ENCODE assay signal across 20 cellular contexts in genomic region chr14:71515520-71515919, GRCh38.
DNase-seq lines count a peak whose midpoint lies in the region; ATAC-seq, FAIRE-seq and TF ChIP-seq lines count a peak whose summit lies in the region.
"Had no signal": no experiment of that assay in that cellular context is flagged by ENCODE, and none has a peak within 500 bp of the region (broad histone marks: within the 10 kb centered on the region; RNA-seq: fewer than 3 reads in every experiment).

No MANE protein-coding gene starts in this region.

- H4K20me1 ChIP-seq in IMR-90 (ENCODE audit: insufficient read depth, low read length) (no peaks in the 10 kb centered on the region; the same call in 1 of the 2 replicates), mammary epithelial cell (ENCODE audit: insufficient read depth, low read length) (no peaks in the 10 kb centered on the region)

- dilution Hi-C loops in IMR-90 (cut with HindIII; ENCODE audit: low sequenced_read_pairs, unreplicated experiment), result no loop called here
- dilution Hi-C loops in mammary epithelial cell (cut with HindIII; ENCODE audit: low sequenced_read_pairs), result no loop called here

- H3K79me2 ChIP-seq in mammary epithelial cell (ENCODE audit: insufficient read depth, low read length), result peaks cover 9% of the 10 kb centered on the region

- POLR2A ChIA-PET in A549 (lab: Yijun Ruan, JAX) (no interaction called here), IMR-90 (lab: Charles Lee; ENCODE audit: unreplicated experiment) (no interaction called here)

- H2BK15ac ChIP-seq in IMR-90 (ENCODE audit: low read depth, low read length), result no peak overlapping the region

- H2BK120ac ChIP-seq in IMR-90 (ENCODE audit: low read depth, low read length), result no peak overlapping the region

- H3K36me3 Mint-ChIP-seq in nephron progenitor cell (ENCODE audit: low read depth), result peaks cover 68% of the 10 kb centered on the region

- 87% methylated on average over 6 of the region's 6 CpGs for WGBS in A549 (ENCODE audit: missing lambda C conversion rate)
- WGBS in IMR-90 (ENCODE audit: extremely low coverage in 2 of 2, insufficient read length in 1 of 2), 2 experiments, result no CpG with 5 or more reads among the region's 6 CpGs
- 94% methylated on average over 6 of the region's 6 CpGs for WGBS in mammary epithelial cell (ENCODE audit: low coverage, missing lambda C conversion rate)

- H3K9me3 Mint-ChIP-seq in nephron progenitor cell, result peaks cover 12% of the 10 kb centered on the region

- TF ChIP-seq POLR2A in A549 (IDR thresholded peaks at IDR 0.05; ENCODE audit: low read length) (no peak), IMR-90 (IDR thresholded peaks at IDR 0.05; ENCODE audit: low read depth, low read length) (no peak)

- H3K36me3 ChIP-seq in IMR-90 (ENCODE audit: control insufficient read depth, insufficient read depth, low read length), result peaks cover 8% of the 10 kb centered on the region
- peaks cover 6% of the 10 kb centered on the region for H3K36me3 ChIP-seq in mammary epithelial cell (ENCODE audit: insufficient read depth, low read length)
- H3K36me3 ChIP-seq: HAP-1 had no signal

- peaks cover 4% of the 10 kb centered on the region; the same call in 1 of the 2 replicates for H3K9me1 ChIP-seq in IMR-90 (ENCODE audit: insufficient read depth, low read length)

- peak overlapping the region; percentile 93 for H3K27ac Mint-ChIP-seq in nephron progenitor cell
- H3K27ac Mint-ChIP-seq: B cell; CD4-positive, CD25-positive, alpha-beta regulatory T cell had no signal

- BruUV-seq in IMR-90 (replicated peaks; lab: Mats Ljungman, UMichigan), result no TSS peak
- BruUV-seq in mammary epithelial cell (replicated peaks; lab: Mats Ljungman, UMichigan), result no TSS peak

- no peak overlapping the region for H2AK9ac ChIP-seq in IMR-90 (replicated peaks; ENCODE audit: low read depth, low read length, poor library complexity)

- H4K8ac ChIP-seq in IMR-90 (ENCODE audit: low read depth in 2 of 2, low read length in 2 of 2), result no peak overlapping the region; a peak in 1 of 4 replicates

- H3K4me2 ChIP-seq in A549 (no peak overlapping the region), IMR-90 (ENCODE audit: low read depth, low read length) (no peak overlapping the region), mammary epithelial cell (ENCODE audit: insufficient read depth, low read depth, low read length) (no peak overlapping the region)
- H3K4me2 ChIP-seq: BLaER1 treated with 17β-estradiol and CSF1 and Interleukin-3, amounts not matched to agents 10 nM and 100 nM had no signal

- H3K27ac ChIP-seq in A549 (no peak overlapping the region), IMR-90 (ENCODE audit: insufficient read depth, low read length) (no peak overlapping the region), caudate nucleus (ENCODE audit: low read depth, low read length) (peak overlapping the region; percentile 8), mammary epithelial cell (ENCODE audit: insufficient read depth, low read depth, low read length) (no peak overlapping the region)
- H3K27ac ChIP-seq: BLaER1 treated with 17β-estradiol and CSF1 and Interleukin-3, amounts not matched to agents 10 nM and 100 nM; GM23248 had no signal

- H3K79me1 ChIP-seq in IMR-90 (ENCODE audit: low read depth in 1 of 2, low read length in 2 of 2), result peaks cover 24 to 35% of the 10 kb centered on the region in 2 experiments

- CTCF ChIA-PET in A549 (lab: Yijun Ruan, JAX), result no interaction called here
- CTCF ChIA-PET in IMR-90 (lab: Yijun Ruan, JAX), result no interaction called here
- CTCF ChIA-PET in mammary epithelial cell (lab: Charles Lee; ENCODE audit: low non-redundant PET), result no interaction called here

- H3K9ac ChIP-seq in IMR-90 (ENCODE audit: low read depth, low read length) (no peak overlapping the region), mammary epithelial cell (ENCODE audit: insufficient read depth, low read length) (no peak overlapping the region)
- H3K9ac ChIP-seq: BLaER1 treated with 17β-estradiol and CSF1 and Interleukin-3, amounts not matched to agents 10 nM and 100 nM; GM23248 had no signal

- no peak overlapping the region for H3K18ac ChIP-seq in IMR-90 (ENCODE audit: low read depth, low read length)

- peaks cover 2% of the 10 kb centered on the region for H3K27me3 Mint-ChIP-seq in nephron progenitor cell (ENCODE audit: low read depth, poor library complexity)
- H3K27me3 Mint-ChIP-seq: B cell; CD4-positive, CD25-positive, alpha-beta regulatory T cell; CD8-positive, alpha-beta memory T cell had no signal

- H3K27me3 ChIP-seq in IMR-90 (ENCODE audit: control insufficient read depth, insufficient read depth, low read length) (no peaks in the 10 kb centered on the region), mammary epithelial cell (ENCODE audit: insufficient read depth, low read length) (no peaks in the 10 kb centered on the region)
- H3K27me3 ChIP-seq: BLaER1 treated with 17β-estradiol and CSF1 and Interleukin-3, amounts not matched to agents 10 nM and 100 nM had no signal

- DNase-seq in A549 (ENCODE audit: low read depth in 1 of 2, low spot score in 1 of 2), result no peak
- DNase-seq in IMR-90, result no peak
- DNase-seq in caudate nucleus (lab: John Stamatoyannopoulos, UW), result peak in 5 of 61 donors; percentile 5 to 57 (median 15)
- DNase-seq in nephron progenitor cell, result no peak
- DNase-seq in occipital lobe (lab: John Stamatoyannopoulos, UW), result no peak
- DNase-seq in mammary epithelial cell, result no peak
- DNase-seq: 8988T; CD4-positive, CD25-positive, alpha-beta regulatory T cell; CD8-positive, alpha-beta memory T cell; COR-L47; DMS 273 treated with DMSO at 0.1 percent for 48 hours; DMS53; GDM1; GM23248; KBM-7 had no signal

- TF ChIP-seq CTCF in A549 (IDR thresholded peaks at IDR 0.05) (no peak), IMR-90 (conservative IDR thresholded peaks at IDR 0.05; ENCODE audit: low read depth, low read length) (no peak), nephron progenitor cell (IDR thresholded peaks at IDR 0.05) (no peak), mammary epithelial cell (conservative IDR thresholded peaks at IDR 0.05 in 1 of 2, IDR thresholded peaks at IDR 0.05 in 1 of 2; ENCODE audit: extremely low read depth in 1 of 2, insufficient read depth in 1 of 2, low read depth in 1 of 2, low read length in 2 of 2) (no peak)

- H3K4me1 Mint-ChIP-seq in nephron progenitor cell, result peaks cover 12% of the 10 kb centered on the region
- H3K4me1 Mint-ChIP-seq: B cell had no signal

- H2BK5ac ChIP-seq in IMR-90 (ENCODE audit: low read depth, low read length, poor library complexity, severe bottlenecking), result no peak overlapping the region

- H2BK20ac ChIP-seq in IMR-90 (ENCODE audit: low read depth, low read length), result no peak overlapping the region

- no peak overlapping the region for H3K4me3 Mint-ChIP-seq in nephron progenitor cell
- H3K4me3 Mint-ChIP-seq: B cell; CD4-positive, CD25-positive, alpha-beta regulatory T cell; CD8-positive, alpha-beta memory T cell had no signal

- no peak for TF ChIP-seq EP300 in A549 (IDR thresholded peaks at IDR 0.05)

- H3K4me1 ChIP-seq in A549, result no peaks in the 10 kb centered on the region
- no peaks in the 10 kb centered on the region for H3K4me1 ChIP-seq in IMR-90 (ENCODE audit: control insufficient read depth, insufficient read depth, low read length)
- H3K4me1 ChIP-seq in mammary epithelial cell (ENCODE audit: insufficient read depth, low read length), result no peaks in the 10 kb centered on the region

- in situ Hi-C loops in IMR-90 (cut with MboI; ENCODE audit: low sequenced_read_pairs), result no loop called here
- in situ Hi-C loops in mammary epithelial cell (cut with MboI; ENCODE audit: low sequenced_read_pairs in 2 of 2), result no loop called here

- H4K91ac ChIP-seq in IMR-90 (ENCODE audit: insufficient read depth, low read depth, low read length), result no peak overlapping the region

- FAIRE-seq in A549 (lab: Jason Lieb, UNC), result no peak

- intact Hi-C loops in IMR-90 (cut with micrococcal nuclease) (loop anchor here (2.0 kb wide), 1 partner anchor 27 kb away; no protein-coding TSS in a partner anchor), mammary epithelial cell (cut with micrococcal nuclease) (no loop called here)

- no peak overlapping the region for H2AFZ ChIP-seq in IMR-90 (replicated peaks; ENCODE audit: low read length, poor library complexity)
- no peak overlapping the region for H2AFZ ChIP-seq in mammary epithelial cell (ENCODE audit: low read depth, low read length)
- H2AFZ ChIP-seq: GM23248 had no signal

- H4K5ac ChIP-seq in IMR-90 (ENCODE audit: low read depth, low read length), result no peak overlapping the region

- H3K14ac ChIP-seq in IMR-90 (replicated peaks; ENCODE audit: low read depth, low read length), result no peak overlapping the region

- H3K4ac ChIP-seq in IMR-90 (ENCODE audit: low read depth, low read length), result no peak overlapping the region

- no peaks in the 10 kb centered on the region for H3K9me3 ChIP-seq in A549
- no peaks in the 10 kb centered on the region for H3K9me3 ChIP-seq in IMR-90 (ENCODE audit: control insufficient read depth, insufficient read depth, low read length)
- no peaks in the 10 kb centered on the region for H3K9me3 ChIP-seq in mammary epithelial cell (replicated peaks; ENCODE audit: insufficient read depth, low read length)
- H3K9me3 ChIP-seq: HAP-1 had no signal

- H3K4me3 ChIP-seq in A549, result no peak overlapping the region
- no peak overlapping the region for H3K4me3 ChIP-seq in IMR-90 (ENCODE audit: insufficient read depth, low read depth, low read length)
- H3K4me3 ChIP-seq in mammary epithelial cell (replicated peaks in 1 of 3; ENCODE audit: insufficient read depth in 1 of 3, low read depth in 2 of 3, low read length in 3 of 3), result no peak overlapping the region
- H3K4me3 ChIP-seq: BLaER1 treated with 17β-estradiol and CSF1 and Interleukin-3, amounts not matched to agents 10 nM and 100 nM; GM23248; HAP-1 had no signal

- H2AK5ac ChIP-seq in IMR-90 (ENCODE audit: low read depth, low read length), result no peak overlapping the region; the same call in 1 of the 2 replicates

- no peak overlapping the region for H3K56ac ChIP-seq in IMR-90 (ENCODE audit: extremely low read depth, insufficient read depth, low read length)

- TF ChIP-seq RAD21 in A549 (conservative IDR thresholded peaks at IDR 0.05 in 1 of 2, IDR thresholded peaks at IDR 0.05 in 1 of 2) (no peak), IMR-90 (IDR thresholded peaks at IDR 0.05; ENCODE audit: low read length) (no peak)

- ATAC-seq in A549 (no peak), IMR-90 (ENCODE audit: low read depth) (no peak), SK-N-SH treated with all-trans-retinoic acid at 6 μM for 48 hours (no peak), GM21381 (IDR thresholded peaks at IDR 0.05; ENCODE audit: unreplicated experiment) (no peak)

- H3K23ac ChIP-seq in IMR-90 (ENCODE audit: low read depth, low read length), result no peak overlapping the region

TF ChIP-seq in SK-N-SH treated with all-trans-retinoic acid at 6 μM for 48 hours, 23 proteins besides CTCF, POLR2A, EP300 and RAD21 (continues in another document):
- TF ChIP-seq ESRRG (CRISPR knock-in tag; IDR thresholded peaks at IDR 0.05) (no peak), CSDC2 (CRISPR knock-in tag; IDR thresholded peaks at IDR 0.05) (no peak), PPARA (CRISPR knock-in tag; IDR thresholded peaks at IDR 0.05; ENCODE audit: borderline replicate concordance) (no peak)
